Comparison of ENCODE assay signal across 18 cellular contexts in the genomic region with DNA sequence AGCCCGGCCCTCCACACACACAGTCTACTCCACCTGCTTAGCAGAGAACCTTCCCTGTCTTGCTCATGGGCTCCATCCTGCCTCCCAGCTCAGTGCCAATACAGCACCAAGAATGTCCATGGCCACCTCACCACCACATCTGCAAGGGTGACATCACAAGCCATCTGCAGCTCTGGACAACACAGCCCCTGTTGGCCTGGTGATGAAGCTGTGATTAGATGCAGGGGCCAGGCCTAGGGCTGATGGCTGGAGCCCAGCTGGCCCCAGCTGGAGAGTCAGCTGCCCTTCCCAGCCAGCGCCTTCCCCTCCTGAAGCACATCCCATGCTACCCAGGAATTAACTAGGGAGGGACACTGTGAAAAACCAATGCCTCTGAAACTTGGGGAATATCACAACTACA.
DNase-seq lines count a peak whose midpoint lies in the region; ATAC-seq and TF ChIP-seq lines count a peak whose summit lies in the region.
"Had no signal": no experiment of that assay in that cellular context is flagged by ENCODE, and none has a peak within 500 bp of the region (broad histone marks: within the 10 kb centered on the region; RNA-seq: fewer than 3 reads in every experiment).

No MANE protein-coding gene starts in this region.

- ATAC-seq in HG02885 (IDR thresholded peaks at IDR 0.05; ENCODE audit: poor library complexity, unreplicated experiment), result peak; percentile 18
- ATAC-seq in mucosa of descending colon, result peak; percentile 37
- ATAC-seq: activated CD8-positive, alpha-beta T cell treated with anti-CD3 and anti-CD28 coated beads, Interleukin-2, amount 10 ng/mL, durations not matched to agents 7 days and 5 days; activated naive CD8-positive, alpha-beta T cell treated with anti-CD3 and anti-CD28 coated beads, Interleukin-2, amount 50 U/mL, for 24 hours; WTC11 had no signal

- intact Hi-C loops in esophagus muscularis mucosa (cut with DNase I) (no loop called here), mucosa of descending colon (cut with DNase I, micrococcal nuclease) (no loop called here)

- peaks cover 0 to 9% (median 6%) of the 10 kb centered on the region in 10 experiments; a peak in 8 of 20 replicates for H3K4me1 ChIP-seq in BLaER1 treated with 17β-estradiol and CSF1 and Interleukin-3, amounts not matched to agents 10 nM and 100 nM
- H3K4me1 ChIP-seq in esophagus muscularis mucosa (peaks cover 0 to 8% (median 4%) of the 10 kb centered on the region in 4 donors), mucosa of descending colon (ENCODE audit: low read depth) (no peaks in the 10 kb centered on the region)
- H3K4me1 ChIP-seq: neural progenitor cell had no signal

- in situ Hi-C loops in G401 (cut with HindIII; ENCODE audit: low sequenced_read_pairs), result no loop called here

- TF ChIP-seq POLR2A in esophagus muscularis mucosa (IDR thresholded peaks at IDR 0.05; ENCODE audit: low read depth), result no peak

- no peak overlapping the region for H3K9ac ChIP-seq in BLaER1 treated with 17β-estradiol and CSF1 and Interleukin-3, amounts not matched to agents 10 nM and 100 nM
- H3K9ac ChIP-seq: neural progenitor cell had no signal

- H4K20me1 ChIP-seq in BLaER1 treated with 17β-estradiol and CSF1 and Interleukin-3, amounts not matched to agents 10 nM and 100 nM, result no peaks in the 10 kb centered on the region

- H3K4me3 ChIP-seq in BLaER1 treated with 17β-estradiol and CSF1 and Interleukin-3, amounts not matched to agents 10 nM and 100 nM, result no peak overlapping the region
- H3K4me3 ChIP-seq in esophagus muscularis mucosa, result no peak overlapping the region
- H3K4me3 ChIP-seq in mucosa of descending colon, result no peak overlapping the region
- H3K4me3 ChIP-seq: hepatocyte, neural progenitor cell, vagina had no signal

- no peak overlapping the region for H3K27ac ChIP-seq in BLaER1 treated with 17β-estradiol and CSF1 and Interleukin-3, amounts not matched to agents 10 nM and 100 nM
- no peak overlapping the region for H3K27ac ChIP-seq in esophagus muscularis mucosa (replicated peaks in 1 of 4)
- H3K27ac ChIP-seq: hepatocyte, neural progenitor cell, vagina had no signal

- no peak for TF ChIP-seq EP300 in esophagus muscularis mucosa (IDR thresholded peaks at IDR 0.05)

- no peaks in the 10 kb centered on the region for H3K27me3 ChIP-seq in BLaER1 treated with 17β-estradiol and CSF1 and Interleukin-3, amounts not matched to agents 10 nM and 100 nM
- H3K27me3 ChIP-seq in esophagus muscularis mucosa, result no peaks in the 10 kb centered on the region
- H3K27me3 ChIP-seq: hepatocyte, neural progenitor cell, vagina had no signal

- no peak for TF ChIP-seq CTCF in esophagus muscularis mucosa (IDR thresholded peaks at IDR 0.05)
- TF ChIP-seq CTCF in mucosa of descending colon (IDR thresholded peaks at IDR 0.05), result no peak

- peak overlapping the region in 6 of 11 experiments; percentile 5 to 30 (median 14); a peak in 5 of 22 replicates for H3K4me2 ChIP-seq in BLaER1 treated with 17β-estradiol and CSF1 and Interleukin-3, amounts not matched to agents 10 nM and 100 nM
- H3K4me2 ChIP-seq: hepatocyte, neural progenitor cell had no signal

- 74% methylated on average over 2 of the region's 2 CpGs for WGBS in esophagus muscularis mucosa

- DNase-seq in esophagus muscularis mucosa (ENCODE audit: extremely low spot score) (peak; percentile 75), mucosa of descending colon (peak in 1 of 3 donors; percentile 6), GOT3 (lab: John Stamatoyannopoulos, UW) (no peak), NCI-H69 (lab: John Stamatoyannopoulos, UW) (no peak), G401 (ENCODE audit: low spot score) (no peak)
- DNase-seq in activated CD8-positive, alpha-beta memory T cell treated with anti-CD3 and anti-CD28 coated beads, Interleukin-2, amount 50 U/mL, for 4 hours, result no peak
- DNase-seq: activated CD8-positive, alpha-beta T cell treated with anti-CD3 and anti-CD28 coated beads, Interleukin-2, amount 10 ng/mL, durations not matched to agents 7 days and 5 days; activated naive CD8-positive, alpha-beta T cell treated with anti-CD3 and anti-CD28 coated beads, Interleukin-2, amount 50 U/mL, for 24 hours; effector CD4-positive, alpha-beta T cell; islet precursor cell; NCI-H187; NCI-H345 had no signal

- no peaks in the 10 kb centered on the region for H3K36me3 ChIP-seq in BLaER1 treated with 17β-estradiol and CSF1 and Interleukin-3, amounts not matched to agents 10 nM and 100 nM
- H3K36me3 ChIP-seq in esophagus muscularis mucosa (no peaks in the 10 kb centered on the region), mucosa of descending colon (ENCODE audit: low read depth) (no peaks in the 10 kb centered on the region)
- H3K36me3 ChIP-seq: neural progenitor cell, vagina had no signal

- no peaks in the 10 kb centered on the region for H3K9me3 ChIP-seq in BLaER1 treated with 17β-estradiol and CSF1 and Interleukin-3, amounts not matched to agents 10 nM and 100 nM (replicated peaks in 1 of 11)
- H3K9me3 ChIP-seq in esophagus muscularis mucosa, result no peaks in the 10 kb centered on the region
- no peaks in the 10 kb centered on the region for H3K9me3 ChIP-seq in mucosa of descending colon
- H3K9me3 ChIP-seq: vagina had no signal
